ENCODE assay signal across 9 cellular contexts in genomic region chr9:131739988-131740648, GRCh38. TPM values are rescaled to one million over a fixed set of nuclear protein-coding genes. Genes with fewer than 3 reads are reported as not detected.
DNase-seq lines count a peak whose midpoint lies in the region; ATAC-seq, FAIRE-seq and TF ChIP-seq lines count a peak whose summit lies in the region.
"Had no signal": no experiment of that assay in that cellular context is flagged by ENCODE, and none has a peak within 500 bp of the region (broad histone marks: within the 10 kb centered on the region; RNA-seq: fewer than 3 reads in every experiment).

TSS of gene RAPGEF1 (minus strand) at chr9:131740076. CDS start at chr9:131739830, 246 bp downstream.

- H3K4me3 ChIP-seq in CD4-positive, CD25-positive, alpha-beta regulatory T cell (ENCODE audit: low read depth, low read length): peak within 1 kb of the TSS; percentile 90
- peak within 1 kb of the TSS; percentile 74 for H3K4me3 ChIP-seq in WERI-Rb-1 (ENCODE audit: low read depth, low read length)
- peak within 1 kb of the TSS; percentile 52 to 93 (median 66) for H3K4me3 ChIP-seq in breast epithelium
- H3K4me3 ChIP-seq in keratinocyte (ENCODE audit: control insufficient read depth in 2 of 3, extremely low read depth in 1 of 3, insufficient read depth in 2 of 3, low read depth in 1 of 3, low read length in 3 of 3): peak within 1 kb of the TSS; percentile 56 to 83 (median 80)

- H3K4me2 ChIP-seq in keratinocyte (ENCODE audit: control insufficient read depth, extremely low read depth, insufficient read depth, low read depth, low read length): peak within 1 kb of the TSS; percentile 99

- peak; percentile 94 for TF ChIP-seq CTCF in WERI-Rb-1 (IDR thresholded peaks at IDR 0.05; ENCODE audit: low read depth, low read length)
- TF ChIP-seq CTCF in breast epithelium (IDR thresholded peaks at IDR 0.05): peak; percentile 48 to 98 (median 50)
- TF ChIP-seq CTCF in keratinocyte (optimal IDR thresholded peaks at IDR 0.05 in 1 of 3, IDR thresholded peaks at IDR 0.05 in 1 of 3, conservative IDR thresholded peaks at IDR 0.05 in 1 of 3; ENCODE audit: extremely low read depth in 1 of 3, insufficient read depth in 2 of 3, low read length in 3 of 3): peak in 2 of 3 experiments; percentile 75 to 92

- dilution Hi-C loops in keratinocyte (cut with MboI; ENCODE audit: extremely low pct_ligation_motif_present, low sequenced_read_pairs): no loop called here

- DNase-seq in CD4-positive, CD25-positive, alpha-beta regulatory T cell: peak; percentile 62 to 80 (median 71)
- DNase-seq in WERI-Rb-1: peak; percentile 77
- DNase-seq in breast epithelium (ENCODE audit: low spot score in 2 of 2): peak; percentile 34 to 63
- no peak for DNase-seq in keratinocyte (ENCODE audit: low read depth, low spot score)
- DNase-seq in stimulated activated CD4-positive, alpha-beta T cell treated with anti-CD3 and anti-CD28 coated beads, Interleukin-15, amount 100 ng/mL, for 24 hours: peak; percentile 87
- DNase-seq in H4 (ENCODE audit: low spot score): no peak

- no peak for FAIRE-seq in keratinocyte (lab: Jason Lieb, UNC)
- FAIRE-seq: colon had no signal

- no peak for TF ChIP-seq POLR2A in breast epithelium (IDR thresholded peaks at IDR 0.05)

- H3K9me1 ChIP-seq in keratinocyte (ENCODE audit: control insufficient read depth, extremely low read depth, insufficient read depth, low read length): peaks cover 2% of the 10 kb centered on the region

- H3K4me3 Mint-ChIP-seq in CD4-positive, CD25-positive, alpha-beta regulatory T cell: peak within 1 kb of the TSS; percentile 89 to 95 (median 94)
- H3K4me3 Mint-ChIP-seq in IgD-negative memory B cell: peak within 1 kb of the TSS; percentile 82 to 99 (median 96)

- peak within 1 kb of the TSS; percentile 93 to 98 (median 94) for H3K27ac Mint-ChIP-seq in CD4-positive, CD25-positive, alpha-beta regulatory T cell
- peak within 1 kb of the TSS; percentile 94 to 97 (median 95) for H3K27ac Mint-ChIP-seq in IgD-negative memory B cell

- peak within 1 kb of the TSS; percentile 63 for H3K27ac ChIP-seq in CD4-positive, CD25-positive, alpha-beta regulatory T cell (ENCODE audit: insufficient read depth, low read length, poor library complexity, severe bottlenecking)
- H3K27ac ChIP-seq in WERI-Rb-1 (peak within 1 kb of the TSS; percentile 36; the same call in 1 of the 2 replicates), breast epithelium (peak within 1 kb of the TSS; percentile 77 to 96), keratinocyte (ENCODE audit: control insufficient read depth, insufficient read depth, low read length) (peak within 1 kb of the TSS; percentile 55)

- peaks cover 0 to 1% (median 0%) of the 10 kb centered on the region in 7 donors for H3K9me3 Mint-ChIP-seq in CD4-positive, CD25-positive, alpha-beta regulatory T cell
- no peaks in the 10 kb centered on the region for H3K9me3 Mint-ChIP-seq in IgD-negative memory B cell

- intact Hi-C loops in breast epithelium (cut with DNase I; ENCODE audit: low total_unique reads): loop anchor here (5.0 kb wide), 1 partner anchor 148 kb away; no protein-coding TSS in a partner anchor

- peaks cover 9% of the 10 kb centered on the region for H3K36me3 Mint-ChIP-seq in CD4-positive, CD25-positive, alpha-beta regulatory T cell
- peaks cover 3% of the 10 kb centered on the region for H3K36me3 Mint-ChIP-seq in IgD-negative memory B cell

- ATAC-seq in CD4-positive, CD25-positive, alpha-beta regulatory T cell (ENCODE audit: low read depth in 2 of 2): peak; percentile 79 to 81
- peak; percentile 61 for ATAC-seq in GM19452 (IDR thresholded peaks at IDR 0.05; ENCODE audit: unreplicated experiment)

- peaks cover 9 to 65% (median 44%) of the 10 kb centered on the region in 4 donors for H3K4me1 Mint-ChIP-seq in CD4-positive, CD25-positive, alpha-beta regulatory T cell
- peaks cover 39 to 47% (median 43%) of the 10 kb centered on the region in 3 donors for H3K4me1 Mint-ChIP-seq in IgD-negative memory B cell

- H3K36me3 ChIP-seq in CD4-positive, CD25-positive, alpha-beta regulatory T cell (ENCODE audit: control insufficient read depth, insufficient read depth, low read length): no peaks in the 10 kb centered on the region
- H3K36me3 ChIP-seq in WERI-Rb-1: peaks cover 8% of the 10 kb centered on the region
- no peaks in the 10 kb centered on the region for H3K36me3 ChIP-seq in breast epithelium
- H3K36me3 ChIP-seq in keratinocyte (ENCODE audit: control insufficient read depth in 2 of 2, extremely low read depth in 1 of 2, insufficient read depth in 2 of 2, low read length in 2 of 2): peaks cover 0 to 4% of the 10 kb centered on the region in 2 experiments

- no peaks in the 10 kb centered on the region for H3K27me3 ChIP-seq in CD4-positive, CD25-positive, alpha-beta regulatory T cell (ENCODE audit: control insufficient read depth, insufficient read depth, low read length)
- no peaks in the 10 kb centered on the region for H3K27me3 ChIP-seq in WERI-Rb-1 (ENCODE audit: insufficient read depth, low read depth, severe bottlenecking)
- no peaks in the 10 kb centered on the region for H3K27me3 ChIP-seq in breast epithelium
- H3K27me3 ChIP-seq in keratinocyte (ENCODE audit: control insufficient read depth, extremely low read depth, insufficient read depth, low read length): no peaks in the 10 kb centered on the region

- H4K20me1 ChIP-seq in keratinocyte (ENCODE audit: control insufficient read depth, extremely low read depth, insufficient read depth, low read length): peaks cover 10% of the 10 kb centered on the region

- H3K27me3 Mint-ChIP-seq in CD4-positive, CD25-positive, alpha-beta regulatory T cell: no peaks in the 10 kb centered on the region
- H3K27me3 Mint-ChIP-seq in IgD-negative memory B cell: no peaks in the 10 kb centered on the region

- peaks cover 60% of the 10 kb centered on the region for H3K4me1 ChIP-seq in CD4-positive, CD25-positive, alpha-beta regulatory T cell (ENCODE audit: control insufficient read depth, insufficient read depth, low read length, poor library complexity, severe bottlenecking)
- peaks cover 5 to 9% of the 10 kb centered on the region in 2 donors for H3K4me1 ChIP-seq in breast epithelium
- H3K4me1 ChIP-seq in keratinocyte (ENCODE audit: control insufficient read depth, extremely low read depth, insufficient read depth, low read length): peaks cover 30% of the 10 kb centered on the region

- H3K9ac ChIP-seq in keratinocyte (ENCODE audit: control insufficient read depth, extremely low read depth, insufficient read depth, low read length): peak within 1 kb of the TSS; percentile 85

- H2AFZ ChIP-seq in keratinocyte (ENCODE audit: control insufficient read depth, low read length): peak within 1 kb of the TSS; percentile 37

- peaks cover 37% of the 10 kb centered on the region for H3K79me2 ChIP-seq in keratinocyte (ENCODE audit: control insufficient read depth, insufficient read depth, low read length)

- H3K9me3 ChIP-seq in CD4-positive, CD25-positive, alpha-beta regulatory T cell (ENCODE audit: control insufficient read depth in 2 of 2, low read length in 2 of 2): no peaks in the 10 kb centered on the region
- no peaks in the 10 kb centered on the region for H3K9me3 ChIP-seq in WERI-Rb-1 (ENCODE audit: severe bottlenecking)
- H3K9me3 ChIP-seq in breast epithelium: no peaks in the 10 kb centered on the region
- H3K9me3 ChIP-seq in keratinocyte (ENCODE audit: control insufficient read depth, low read depth, low read length): no peaks in the 10 kb centered on the region

RNA-seq across cellular contexts. Expression of gene RAPGEF1, which starts in this region (rescaled TPM):
- 159 TPM for total RNA-seq in CD4-positive, CD25-positive, alpha-beta regulatory T cell
- polyA plus RNA-seq in CD4-positive, CD25-positive, alpha-beta regulatory T cell: 1 to 10 TPM; 3.8 to 7.3 (median 4.6) TPM
- polyA plus RNA-seq in IgD-negative memory B cell (40.8 TPM), keratinocyte (18.5 to 30.1 TPM (median 19.2 TPM) in 3 replicates)
- 10 to 100 TPM; 35.3 to 38.0 (median 37.3) TPM for total RNA-seq in breast epithelium
- 12.1 TPM for polyA plus RNA-seq in keratinocyte (2011; ENCODE audit: low read depth)
- 19.0 and 25.8 TPM in 2 replicates for polyA plus RNA-seq in keratinocyte (2011; cell fraction: cytosol; rRNA removed)
- polyA plus RNA-seq in keratinocyte (2011; cell fraction: nucleus; rRNA removed): 29.1 and 30.6 TPM in 2 replicates
- 13.3 and 28.0 TPM in 2 replicates for polyA plus RNA-seq in keratinocyte (2012; ENCODE audit: low replicate concordance)
- polyA minus RNA-seq in keratinocyte: 22.0 to 50.7 TPM (median 27.9 TPM) in 3 replicates
- polyA minus RNA-seq in keratinocyte (2011; cell fraction: cytosol; rRNA and poly(A)+ RNA removed): 21.5 TPM
- 16.7 and 26.4 TPM in 2 replicates for polyA minus RNA-seq in keratinocyte (2011; cell fraction: nucleus; rRNA and poly(A)+ RNA removed)
- total RNA-seq in H4 (2014; rRNA removed; shearing (Covaris generic)): 7.5 and 9.7 TPM in 2 replicates

Comparison
In these comparisons a context has a peak if more than half of its experiments do, and no peak if none do; other contexts are left out.
1. DNase-seq: peak in CD4-positive, CD25-positive, alpha-beta regulatory T cell (3 of 3), WERI-Rb-1 (single experiment), breast epithelium (2 of 2) and stimulated activated CD4-positive, alpha-beta T cell treated with anti-CD3 and anti-CD28 coated beads, Interleukin-15, amount 100 ng/mL, for 24 hours (single experiment); none in keratinocyte (single experiment) and H4 (single experiment).
2. H3K27ac ChIP-seq: peak in every context shown above with its lines; median percentile 86 in breast epithelium; 63 in CD4-positive, CD25-positive, alpha-beta regulatory T cell; 55 in keratinocyte; 36 in WERI-Rb-1.
3. Peak in every context shown above with its lines, with median percentiles within 50 percentile points of each other: H3K4me3 ChIP-seq and CTCF ChIP-seq.